Comparison of ENCODE assay signal across 8 cellular contexts in genomic region chr2:8544786-8545631, GRCh38.
DNase-seq lines count a peak whose midpoint lies in the region; ATAC-seq and TF ChIP-seq lines count a peak whose summit lies in the region.

No MANE protein-coding gene starts in this region.

- intact Hi-C loops in ascending aorta (cut with DNase I) = no loop called here
- intact Hi-C loops in left lung (cut with DNase I) = no loop called here

- H3K27me3 Mint-ChIP-seq in type B pancreatic cell = no peaks in the 10 kb centered on the region

- H3K9me3 ChIP-seq in ascending aorta (no peaks in the 10 kb centered on the region), left lung (no peaks in the 10 kb centered on the region)

- no peaks in the 10 kb centered on the region for H3K36me3 ChIP-seq in ascending aorta
- H3K36me3 ChIP-seq in left lung = no peaks in the 10 kb centered on the region

- H3K4me1 Mint-ChIP-seq in type B pancreatic cell (ENCODE audit: unreplicated experiment) = peaks cover 60% of the 10 kb centered on the region

- TF ChIP-seq CTCF in ascending aorta (IDR thresholded peaks at IDR 0.05) = no peak
- peak in 1 of 2 donors; percentile 41 for TF ChIP-seq CTCF in left lung (IDR thresholded peaks at IDR 0.05)
- no peak for TF ChIP-seq CTCF in type B pancreatic cell (conservative IDR thresholded peaks at IDR 0.05)

- H3K4me1 ChIP-seq in ascending aorta (peaks cover 3 to 10% of the 10 kb centered on the region in 2 donors), left lung (peaks cover 19 to 73% of the 10 kb centered on the region in 2 donors)

- ATAC-seq in GM21717 (IDR thresholded peaks at IDR 0.05; ENCODE audit: unreplicated experiment) (peak; percentile 63), left lung (peak; percentile 82)

- no peak overlapping the region for H3K27ac Mint-ChIP-seq in type B pancreatic cell

- H3K9me3 Mint-ChIP-seq in type B pancreatic cell = no peaks in the 10 kb centered on the region

- no peak overlapping the region for H3K4me3 ChIP-seq in ascending aorta
- no peak overlapping the region for H3K4me3 ChIP-seq in left lung

- peak overlapping the region in 1 of 2 donors; percentile 24 for H3K27ac ChIP-seq in ascending aorta
- peak overlapping the region in 1 of 2 donors; percentile 88 for H3K27ac ChIP-seq in left lung

- no peaks in the 10 kb centered on the region for H3K36me3 Mint-ChIP-seq in type B pancreatic cell

- H3K4me3 Mint-ChIP-seq in type B pancreatic cell = no peak overlapping the region

- peak; percentile 93 for DNase-seq in GF-D8 (lab: John Stamatoyannopoulos, UW)
- peak; percentile 87 for DNase-seq in KG1 (lab: John Stamatoyannopoulos, UW)
- DNase-seq in T-helper 9 cell = peak; percentile 74
- peak; percentile 64 to 81 for DNase-seq in ascending aorta (ENCODE audit: low spot score in 2 of 2)
- DNase-seq in left lung = peak; percentile 88 to 92
- peak; percentile 82 for DNase-seq in stimulated activated CD8-positive, alpha-beta memory T cell treated with anti-CD3 and anti-CD28 coated beads, Interleukin-12 subunit alpha, Interleukin-12 subunit beta, amount 100 ng/mL, for 24 hours (ENCODE audit: extremely low read depth)
- no peak for DNase-seq in type B pancreatic cell (ENCODE audit: extremely low spot score, unreplicated experiment)

- H3K27me3 ChIP-seq in ascending aorta (no peaks in the 10 kb centered on the region), left lung (no peaks in the 10 kb centered on the region)
